Comparison of ENCODE assay signal across 26 cellular contexts in the genomic region with DNA sequence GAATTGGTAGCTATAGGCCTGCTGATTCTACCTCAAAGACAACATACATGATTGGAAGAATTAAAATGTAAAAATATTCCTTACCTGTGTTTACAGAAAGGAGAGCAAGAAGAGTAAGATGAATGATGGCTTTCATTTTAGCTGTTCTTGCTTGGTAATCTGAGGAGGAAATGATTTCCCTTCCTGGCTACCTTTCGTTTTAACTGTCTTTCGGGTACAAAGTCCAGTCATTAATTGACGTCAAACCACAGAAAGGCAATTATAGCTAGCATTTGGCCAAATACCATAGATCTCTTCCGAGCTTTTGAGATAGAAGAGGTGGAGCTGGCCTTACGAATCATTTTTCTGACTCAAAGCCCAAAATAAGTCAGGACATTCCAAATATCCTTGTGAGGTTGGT. TPM values are rescaled to one million over a fixed set of nuclear protein-coding genes. Genes with fewer than 3 reads are reported as not detected.
DNase-seq lines count a peak whose midpoint lies in the region; ATAC-seq and TF ChIP-seq lines count a peak whose summit lies in the region.
"Had no signal": no experiment of that assay in that cellular context is flagged by ENCODE, and none has a peak within 500 bp of the region (broad histone marks: within the 10 kb centered on the region; RNA-seq: fewer than 3 reads in every experiment).

A gene with protein sequence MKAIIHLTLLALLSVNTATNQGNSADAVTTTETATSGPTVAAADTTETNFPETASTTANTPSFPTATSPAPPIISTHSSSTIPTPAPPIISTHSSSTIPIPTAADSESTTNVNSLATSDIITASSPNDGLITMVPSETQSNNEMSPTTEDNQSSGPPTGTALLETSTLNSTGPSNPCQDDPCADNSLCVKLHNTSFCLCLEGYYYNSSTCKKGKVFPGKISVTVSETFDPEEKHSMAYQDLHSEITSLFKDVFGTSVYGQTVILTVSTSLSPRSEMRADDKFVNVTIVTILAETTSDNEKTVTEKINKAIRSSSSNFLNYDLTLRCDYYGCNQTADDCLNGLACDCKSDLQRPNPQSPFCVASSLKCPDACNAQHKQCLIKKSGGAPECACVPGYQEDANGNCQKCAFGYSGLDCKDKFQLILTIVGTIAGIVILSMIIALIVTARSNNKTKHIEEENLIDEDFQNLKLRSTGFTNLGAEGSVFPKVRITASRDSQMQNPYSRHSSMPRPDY (minus strand): TSS at position 175 of the 400 bp plus-strand sequence. CDS start 39 bp downstream, at position 136.

- H3K9me2 ChIP-seq in HCT116 (ENCODE audit: insufficient read depth): no peaks in the 10 kb centered on the region

- BruUV-seq in HCT116 (replicated peaks; lab: Mats Ljungman, UMichigan): no TSS peak

- H3K27ac Mint-ChIP-seq in stimulated activated naive B cell treated with anti-CD40 and anti-IgM and Interleukin-4, amounts not matched to agents 10 μg/mL and 1 μg/mL and 100 μg/mL, for 72 hours: no peak within 1 kb of the TSS
- H3K27ac Mint-ChIP-seq: stimulated activated memory B cell treated with anti-CD40 and anti-IgM and Interleukin-4, amounts not matched to agents 10 μg/mL and 1 μg/mL and 100 μg/mL, for 72 hours had no signal

- CTCF ChIA-PET in HCT116 (lab: Charles Lee): no interaction called here

- no peak within 1 kb of the TSS for H3K4me3 ChIP-seq in HCT116 (replicated peaks in 1 of 2; ENCODE audit: low read depth in 1 of 2, low read length in 2 of 2)
- H3K4me3 ChIP-seq: ascending aorta; BLaER1 treated with 17β-estradiol and CSF1 and Interleukin-3, amounts not matched to agents 10 nM and 100 nM; coronary artery; gastrocnemius medialis; left lung; SK-N-MC; tibial artery had no signal

- H3K9me3 Mint-ChIP-seq in stimulated activated naive B cell treated with anti-CD40 and anti-IgM and Interleukin-4, amounts not matched to agents 10 μg/mL and 1 μg/mL and 100 μg/mL, for 72 hours: no peaks in the 10 kb centered on the region
- H3K9me3 Mint-ChIP-seq: stimulated activated memory B cell treated with anti-CD40 and anti-IgM and Interleukin-4, amounts not matched to agents 10 μg/mL and 1 μg/mL and 100 μg/mL, for 72 hours had no signal

- peaks cover 0 to 9% of the 10 kb centered on the region in 2 experiments; a peak in 1 of 4 replicates for H3K4me1 ChIP-seq in HCT116 (ENCODE audit: control insufficient read depth in 1 of 2, insufficient read depth in 2 of 2, low read length in 2 of 2)
- H3K4me1 ChIP-seq: ascending aorta, left lung, parathyroid adenoma, tibial artery had no signal

- intact Hi-C loops in HCT116 (cut with micrococcal nuclease): no loop called here

- no peak for ATAC-seq in HCT116
- ATAC-seq in stimulated activated naive B cell treated with anti-CD40 and anti-IgM and Interleukin-4, amounts not matched to agents 10 μg/mL and 1 μg/mL and 100 μg/mL, for 72 hours (replicated peaks): no peak
- no peak for ATAC-seq in HG03139 (IDR thresholded peaks at IDR 0.05; ENCODE audit: unreplicated experiment)
- ATAC-seq: gastrocnemius medialis, left lung, Panc1 had no signal

- RAD21 ChIA-PET in HCT116 (lab: Charles Lee; ENCODE audit: low non-redundant PET in 1 of 2, low total read pairs in 2 of 2, uncharacterized antibody in 2 of 2, unreplicated experiment in 2 of 2): no interaction called here

- TF ChIP-seq POLR2A in HCT116 (IDR thresholded peaks at IDR 0.05; ENCODE audit: borderline replicate concordance, extremely low read depth, insufficient read depth, insufficient read length): no peak

- H3K9me3 ChIP-seq in HCT116 (ENCODE audit: control insufficient read depth in 1 of 2, insufficient read depth in 1 of 2, low read depth in 1 of 2, low read length in 2 of 2): no peaks in the 10 kb centered on the region
- H3K9me3 ChIP-seq: ascending aorta; BLaER1 treated with 17β-estradiol and CSF1 and Interleukin-3, amounts not matched to agents 10 nM and 100 nM; gastrocnemius medialis; left lung; tibial artery had no signal

- DNase-seq in COLO668 (lab: John Stamatoyannopoulos, UW; ENCODE audit: unreplicated experiment) (peak; percentile 6), HCT116 (ENCODE audit: low read depth, low spot score) (no peak), mucosa of gallbladder (ENCODE audit: low spot score) (peak; percentile 33)
- no peak for DNase-seq in stimulated activated naive B cell treated with anti-CD40 and anti-IgM and Interleukin-4, amounts not matched to agents 10 μg/mL and 1 μg/mL and 100 μg/mL, for 72 hours
- DNase-seq in stimulated activated CD4-positive, alpha-beta T cell treated with anti-CD3 and anti-CD28 coated beads, Interleukin-4, amount 100 ng/mL, for 24 hours: no peak
- DNase-seq in activated effector memory CD4-positive, alpha-beta T cell treated with anti-CD3 and anti-CD28 coated beads, Interleukin-2, amount 50 U/mL, for 16 hours: no peak
- DNase-seq: activated CD4-positive, alpha-beta T cell treated with anti-CD3 and anti-CD28 coated beads for 1 hour; activated naive CD4-positive, alpha-beta T cell; gastrocnemius medialis; left lung; NCI-H1930; NCI-H524 treated with DMSO at 0.1 percent for 48 hours; T1000; tibial artery had no signal

- H2AFZ ChIP-seq in HCT116 (ENCODE audit: low read depth, low read length, poor library complexity, severe bottlenecking): peak within 1 kb of the TSS; percentile 30
- H2AFZ ChIP-seq: parathyroid adenoma had no signal

- POLR2A ChIA-PET in HCT116 (lab: Charles Lee): no interaction called here

- no peaks in the 10 kb centered on the region for H3K79me2 ChIP-seq in HCT116 (ENCODE audit: insufficient read depth, low read length)
- H3K79me2 ChIP-seq: parathyroid adenoma had no signal

- no peaks in the 10 kb centered on the region for H4K20me1 ChIP-seq in HCT116 (ENCODE audit: insufficient read depth)
- H4K20me1 ChIP-seq: BLaER1 treated with 17β-estradiol and CSF1 and Interleukin-3, amounts not matched to agents 10 nM and 100 nM had no signal

- TF ChIP-seq CTCF in HCT116 (IDR thresholded peaks at IDR 0.05 in 2 of 3, conservative IDR thresholded peaks at IDR 0.05 in 1 of 3; ENCODE audit: borderline replicate concordance in 1 of 3, insufficient read depth in 1 of 3, low read depth in 2 of 3, low read length in 2 of 3) (no peak), VCaP (conservative IDR thresholded peaks at IDR 0.05) (no peak)

- H3K36me3 Mint-ChIP-seq in stimulated activated naive B cell treated with anti-CD40 and anti-IgM and Interleukin-4, amounts not matched to agents 10 μg/mL and 1 μg/mL and 100 μg/mL, for 72 hours: no peaks in the 10 kb centered on the region
- H3K36me3 Mint-ChIP-seq: stimulated activated memory B cell treated with anti-CD40 and anti-IgM and Interleukin-4, amounts not matched to agents 10 μg/mL and 1 μg/mL and 100 μg/mL, for 72 hours had no signal

- no peak within 1 kb of the TSS for H3K9ac ChIP-seq in HCT116 (ENCODE audit: low read length)
- H3K9ac ChIP-seq: BLaER1 treated with 17β-estradiol and CSF1 and Interleukin-3, amounts not matched to agents 10 nM and 100 nM; parathyroid adenoma had no signal

- no peak within 1 kb of the TSS for H3K4me3 Mint-ChIP-seq in stimulated activated naive B cell treated with anti-CD40 and anti-IgM and Interleukin-4, amounts not matched to agents 10 μg/mL and 1 μg/mL and 100 μg/mL, for 72 hours
- H3K4me3 Mint-ChIP-seq: stimulated activated memory B cell treated with anti-CD40 and anti-IgM and Interleukin-4, amounts not matched to agents 10 μg/mL and 1 μg/mL and 100 μg/mL, for 72 hours had no signal

- H3K27ac ChIP-seq in HCT116 (ENCODE audit: low read depth, low read length): no peak within 1 kb of the TSS
- H3K27ac ChIP-seq in VCaP: peak within 1 kb of the TSS; percentile 36; the same call in 1 of the 2 replicates
- H3K27ac ChIP-seq: ascending aorta; BLaER1 treated with 17β-estradiol and CSF1 and Interleukin-3, amounts not matched to agents 10 nM and 100 nM; coronary artery; gastrocnemius medialis; left lung; parathyroid adenoma; SK-N-MC; tibial artery had no signal

- no peak for TF ChIP-seq RAD21 in HCT116 (IDR thresholded peaks at IDR 0.05; ENCODE audit: low read depth)

- peaks cover 16 to 23% of the 10 kb centered on the region in 2 donors for H3K27me3 Mint-ChIP-seq in stimulated activated naive B cell treated with anti-CD40 and anti-IgM and Interleukin-4, amounts not matched to agents 10 μg/mL and 1 μg/mL and 100 μg/mL, for 72 hours

- H3K4me1 Mint-ChIP-seq in stimulated activated naive B cell treated with anti-CD40 and anti-IgM and Interleukin-4, amounts not matched to agents 10 μg/mL and 1 μg/mL and 100 μg/mL, for 72 hours: no peaks in the 10 kb centered on the region
- H3K4me1 Mint-ChIP-seq: stimulated activated memory B cell treated with anti-CD40 and anti-IgM and Interleukin-4, amounts not matched to agents 10 μg/mL and 1 μg/mL and 100 μg/mL, for 72 hours had no signal

- H3K4me2 ChIP-seq in HCT116 (ENCODE audit: low read length): peak within 1 kb of the TSS; percentile 37

- H3K27me3 ChIP-seq in HCT116 (ENCODE audit: insufficient read depth, low read length): no peaks in the 10 kb centered on the region
- H3K27me3 ChIP-seq: ascending aorta; BLaER1 treated with 17β-estradiol and CSF1 and Interleukin-3, amounts not matched to agents 10 nM and 100 nM; gastrocnemius medialis; left lung; tibial artery had no signal

- no peaks in the 10 kb centered on the region for H3K36me3 ChIP-seq in HCT116 (ENCODE audit: control insufficient read depth in 1 of 2, insufficient read depth in 2 of 2, low read length in 2 of 2)
- H3K36me3 ChIP-seq: ascending aorta; BLaER1 treated with 17β-estradiol and CSF1 and Interleukin-3, amounts not matched to agents 10 nM and 100 nM; gastrocnemius medialis; left lung; tibial artery had no signal

TF ChIP-seq in HCT116, 20 proteins besides CTCF, POLR2A, EP300 and RAD21 (continues in another document):
- no peak for TF ChIP-seq EZH2 (IDR thresholded peaks at IDR 0.05)

RNA-seq across cellular contexts. Expression of the gene that starts here (rescaled TPM):
- total RNA-seq in HCT116 (2021; ENCODE audit: unreplicated experiment) (0.44 TPM), mucosa of gallbladder (248 TPM)
- 0.22 and 0.29 TPM in 2 replicates for polyA plus RNA-seq in HCT116 (2012)
- total RNA-seq: A172, ascending aorta, epithelial cell of proximal tubule, myocyte had no signal

Comparison
In these comparisons a context has a peak if more than half of its experiments do, and no peak if none do; other contexts are left out.
1. RNA of the gene that starts here (total RNA-seq): 248 TPM in mucosa of gallbladder (single experiment); 0.44 TPM in HCT116 (single experiment); every median in the first group is over 100 times any median in the second.
2. DNase-seq: peak in COLO668 (single experiment) and mucosa of gallbladder (single experiment); none in HCT116 (single experiment), stimulated activated naive B cell treated with anti-CD40 and anti-IgM and Interleukin-4, amounts not matched to agents 10 μg/mL and 1 μg/mL and 100 μg/mL, for 72 hours (single experiment), stimulated activated CD4-positive, alpha-beta T cell treated with anti-CD3 and anti-CD28 coated beads, Interleukin-4, amount 100 ng/mL, for 24 hours (single experiment) and activated effector memory CD4-positive, alpha-beta T cell treated with anti-CD3 and anti-CD28 coated beads, Interleukin-2, amount 50 U/mL, for 16 hours (single experiment).